ENCODE assay signal across 2 cellular contexts in the genomic region with DNA sequence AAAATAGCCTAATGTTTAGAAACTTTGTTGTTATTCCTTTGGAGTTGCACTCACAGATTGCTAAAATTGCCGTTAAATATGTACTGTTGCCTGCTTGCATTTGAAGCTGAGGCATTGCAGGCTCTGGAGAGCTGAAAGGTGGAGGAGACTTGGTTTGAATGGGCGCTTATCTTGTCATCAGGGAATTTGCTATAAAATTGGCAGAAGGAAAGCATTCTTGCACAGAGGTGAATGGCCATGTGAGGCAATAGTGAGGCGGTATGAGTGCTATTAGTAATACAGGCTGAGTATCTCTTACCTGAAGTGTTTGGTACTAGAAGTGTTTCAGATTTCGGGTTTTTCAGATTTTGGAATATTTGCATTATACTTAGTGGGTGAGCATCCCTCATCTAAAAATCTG.
TF ChIP-seq lines count a peak whose summit lies in the region.

No MANE protein-coding gene starts in this region.

TF ChIP-seq in liver, 16 proteins besides CTCF, POLR2A, EP300 and RAD21:
- TF ChIP-seq RXRA (IDR thresholded peaks at IDR 0.05) (peak; percentile 30 to 49), HNF4G (IDR thresholded peaks at IDR 0.05) (no peak), HNF4A (conservative IDR thresholded peaks at IDR 0.05) (peak; percentile 10 to 15)
- TF ChIP-seq, protein P1, sequence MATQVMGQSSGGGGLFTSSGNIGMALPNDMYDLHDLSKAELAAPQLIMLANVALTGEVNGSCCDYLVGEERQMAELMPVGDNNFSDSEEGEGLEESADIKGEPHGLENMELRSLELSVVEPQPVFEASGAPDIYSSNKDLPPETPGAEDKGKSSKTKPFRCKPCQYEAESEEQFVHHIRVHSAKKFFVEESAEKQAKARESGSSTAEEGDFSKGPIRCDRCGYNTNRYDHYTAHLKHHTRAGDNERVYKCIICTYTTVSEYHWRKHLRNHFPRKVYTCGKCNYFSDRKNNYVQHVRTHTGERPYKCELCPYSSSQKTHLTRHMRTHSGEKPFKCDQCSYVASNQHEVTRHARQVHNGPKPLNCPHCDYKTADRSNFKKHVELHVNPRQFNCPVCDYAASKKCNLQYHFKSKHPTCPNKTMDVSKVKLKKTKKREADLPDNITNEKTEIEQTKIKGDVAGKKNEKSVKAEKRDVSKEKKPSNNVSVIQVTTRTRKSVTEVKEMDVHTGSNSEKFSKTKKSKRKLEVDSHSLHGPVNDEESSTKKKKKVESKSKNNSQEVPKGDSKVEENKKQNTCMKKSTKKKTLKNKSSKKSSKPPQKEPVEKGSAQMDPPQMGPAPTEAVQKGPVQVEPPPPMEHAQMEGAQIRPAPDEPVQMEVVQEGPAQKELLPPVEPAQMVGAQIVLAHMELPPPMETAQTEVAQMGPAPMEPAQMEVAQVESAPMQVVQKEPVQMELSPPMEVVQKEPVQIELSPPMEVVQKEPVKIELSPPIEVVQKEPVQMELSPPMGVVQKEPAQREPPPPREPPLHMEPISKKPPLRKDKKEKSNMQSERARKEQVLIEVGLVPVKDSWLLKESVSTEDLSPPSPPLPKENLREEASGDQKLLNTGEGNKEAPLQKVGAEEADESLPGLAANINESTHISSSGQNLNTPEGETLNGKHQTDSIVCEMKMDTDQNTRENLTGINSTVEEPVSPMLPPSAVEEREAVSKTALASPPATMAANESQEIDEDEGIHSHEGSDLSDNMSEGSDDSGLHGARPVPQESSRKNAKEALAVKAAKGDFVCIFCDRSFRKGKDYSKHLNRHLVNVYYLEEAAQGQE (IDR thresholded peaks at IDR 0.05), result no peak
TF ChIP-seq in liver: peak in this region for 2.

TF ChIP-seq in HepG2, 621 proteins besides CTCF, POLR2A, EP300 and RAD21:
- TF ChIP-seq KLF12 (CRISPR knock-in tag; IDR thresholded peaks at IDR 0.05; ENCODE audit: borderline replicate concordance) (no peak), ZNF280D (CRISPR knock-in tag; IDR thresholded peaks at IDR 0.05) (no peak), ZFP36L1 (CRISPR knock-in tag; IDR thresholded peaks at IDR 0.05) (no peak), ATF7 (IDR thresholded peaks at IDR 0.05) (no peak), ATF7 (CRISPR knock-in tag; IDR thresholded peaks at IDR 0.05) (no peak), SIN3B (IDR thresholded peaks at IDR 0.05; ENCODE audit: low read length) (no peak), HOXA9 (CRISPR knock-in tag; IDR thresholded peaks at IDR 0.05; ENCODE audit: borderline replicate concordance) (no peak), NCOA2 (CRISPR knock-in tag; IDR thresholded peaks at IDR 0.05) (no peak), THYN1 (CRISPR knock-in tag; IDR thresholded peaks at IDR 0.05; ENCODE audit: borderline replicate concordance, low read depth) (no peak), NAIF1 (CRISPR knock-in tag; IDR thresholded peaks at IDR 0.05; ENCODE audit: borderline replicate concordance) (no peak), SNAI1 (CRISPR knock-in tag; IDR thresholded peaks at IDR 0.05; ENCODE audit: borderline replicate concordance) (no peak), HDAC1 (CRISPR knock-in tag; IDR thresholded peaks at IDR 0.05) (no peak)
- TF ChIP-seq, protein P2, sequence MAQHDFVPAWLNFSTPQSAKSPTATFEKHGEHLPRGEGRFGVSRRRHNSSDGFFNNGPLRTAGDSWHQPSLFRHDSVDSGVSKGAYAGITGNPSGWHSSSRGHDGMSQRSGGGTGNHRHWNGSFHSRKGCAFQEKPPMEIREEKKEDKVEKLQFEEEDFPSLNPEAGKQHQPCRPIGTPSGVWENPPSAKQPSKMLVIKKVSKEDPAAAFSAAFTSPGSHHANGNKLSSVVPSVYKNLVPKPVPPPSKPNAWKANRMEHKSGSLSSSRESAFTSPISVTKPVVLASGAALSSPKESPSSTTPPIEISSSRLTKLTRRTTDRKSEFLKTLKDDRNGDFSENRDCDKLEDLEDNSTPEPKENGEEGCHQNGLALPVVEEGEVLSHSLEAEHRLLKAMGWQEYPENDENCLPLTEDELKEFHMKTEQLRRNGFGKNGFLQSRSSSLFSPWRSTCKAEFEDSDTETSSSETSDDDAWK (CRISPR knock-in tag; IDR thresholded peaks at IDR 0.05), result no peak
TF ChIP-seq in HepG2: peak in this region for 0.
